In the genomic region with DNA sequence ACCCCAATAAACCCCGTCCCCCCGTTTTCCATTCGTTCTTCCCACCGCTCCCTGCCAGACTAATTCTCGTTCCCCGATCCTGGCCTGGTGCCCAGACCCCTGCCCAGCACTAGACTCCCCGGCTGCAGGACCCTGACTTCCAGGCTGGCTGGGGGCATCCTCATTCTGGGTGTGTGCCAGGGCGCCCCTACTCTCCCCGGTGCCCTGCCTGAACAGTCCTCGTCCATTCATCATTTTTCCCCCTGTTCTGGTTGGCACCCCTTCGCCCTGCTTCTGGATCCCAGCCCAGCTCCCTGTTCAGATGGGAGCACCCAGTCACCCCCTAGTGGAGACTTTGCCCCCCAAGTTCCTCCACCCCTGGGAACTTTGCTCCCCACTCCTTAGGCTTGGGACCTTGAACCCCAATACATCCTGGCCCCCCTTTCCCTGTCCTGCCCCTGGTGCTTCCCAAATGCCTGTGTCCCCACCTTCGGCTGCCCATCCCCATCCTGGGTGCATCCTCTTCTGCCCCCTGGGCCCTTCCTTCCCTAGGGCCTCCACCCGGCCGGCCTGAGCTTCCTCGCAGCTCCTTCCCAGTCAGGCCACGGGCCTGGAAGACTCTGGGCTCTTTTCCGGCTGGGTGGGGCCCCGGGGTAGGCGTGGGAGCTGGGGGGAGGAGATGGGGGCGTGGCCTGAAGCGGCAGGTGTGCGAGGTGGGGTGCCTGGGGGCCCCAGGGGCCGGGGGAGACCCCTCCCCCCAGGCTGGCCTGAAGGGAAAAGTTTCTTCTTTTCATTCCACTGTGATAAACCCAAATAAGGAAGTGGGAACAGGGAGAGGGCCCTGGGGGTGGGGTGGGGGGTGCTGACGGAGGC, we compare ENCODE assay signal across 8 cellular contexts. TPM values are rescaled to one million over a fixed set of nuclear protein-coding genes. Genes with fewer than 3 reads are reported as not detected.
A peak's percentile ranks its signal among the peaks of the same experiment; 100 is the strongest.
DNase-seq lines count a peak whose midpoint lies in the region; ATAC-seq, FAIRE-seq and TF ChIP-seq lines count a peak whose summit lies in the region.

No MANE protein-coding gene starts in this region.

- no peak for ATAC-seq in HG03135 (IDR thresholded peaks at IDR 0.05; ENCODE audit: unreplicated experiment)

- no peak overlapping the region for H2BK5ac ChIP-seq in mesendoderm (ENCODE audit: low read length)

- H4K8ac ChIP-seq in mesendoderm (ENCODE audit: low read depth, low read length) = no peak overlapping the region

- H3K4me3 ChIP-seq in duodenal mucosa (ENCODE audit: low read depth in 1 of 2, low read length in 2 of 2) (peak overlapping the region; percentile 66 to 90), mesendoderm (ENCODE audit: low read length) (peak overlapping the region; percentile 82), vagina (peak overlapping the region; percentile 85 to 88)

- H3K4me2 ChIP-seq in mesendoderm (ENCODE audit: low read length) = peak overlapping the region; percentile 82

- TF ChIP-seq POLR2A in vagina (IDR thresholded peaks at IDR 0.05) = no peak

- TF ChIP-seq CTCF in vagina (IDR thresholded peaks at IDR 0.05) = no peak

- H2BK15ac ChIP-seq in mesendoderm (replicated peaks; ENCODE audit: low read depth) = no peak overlapping the region

- H2AK5ac ChIP-seq in mesendoderm (ENCODE audit: low read length) = peak overlapping the region; percentile 59

- DNase-seq in activated T-cell treated with anti-CD3 and anti-CD28 coated beads, Interleukin-2, amount 50 U/mL, for 1 hour = peak; percentile 43
- DNase-seq in activated T-cell treated with anti-CD3 and anti-CD28 coated beads for 4 hours (no peak), RCC 7860 (ENCODE audit: low spot score) (peak; percentile 19), mesendoderm (peak; percentile 54), vagina (ENCODE audit: extremely low spot score in 2 of 2) (no peak)
- no peak for DNase-seq in stimulated activated CD4-positive, alpha-beta T cell treated with anti-CD3 and anti-CD28 coated beads, Interleukin-4, amount 100 ng/mL, for 24 hours

- peak overlapping the region; percentile 21 for H3K4ac ChIP-seq in mesendoderm (ENCODE audit: low read depth, low read length)

- H3K4me1 ChIP-seq in duodenal mucosa (ENCODE audit: control insufficient read depth in 1 of 2, insufficient read depth in 2 of 2, low read length in 2 of 2) (peaks cover 59 to 68% of the 10 kb centered on the region in 2 donors), mesendoderm (ENCODE audit: control insufficient read depth, low read depth, low read length) (peaks cover 12% of the 10 kb centered on the region), vagina (peaks cover 35% of the 10 kb centered on the region)

- intact Hi-C loops in vagina (cut with DNase I) = no loop called here

- peak overlapping the region; percentile 84 to 89 for H3K9ac ChIP-seq in duodenal mucosa (ENCODE audit: low read depth in 1 of 2, low read length in 2 of 2)
- H3K9ac ChIP-seq in mesendoderm (ENCODE audit: low read length) = peak overlapping the region; percentile 95

- peak overlapping the region; percentile 94 for H3K56ac ChIP-seq in mesendoderm (ENCODE audit: low read length)

- H3K18ac ChIP-seq in mesendoderm (ENCODE audit: low read length) = peak overlapping the region; percentile 16

- H3K23ac ChIP-seq in mesendoderm (ENCODE audit: low read length) = peak overlapping the region; percentile 57

- peaks cover 12% of the 10 kb centered on the region for H3K79me2 ChIP-seq in mesendoderm (ENCODE audit: control insufficient read depth, insufficient read depth, low read length)

- H2BK120ac ChIP-seq in mesendoderm (ENCODE audit: low read depth, low read length) = no peak overlapping the region

- WGBS in mesendoderm (ENCODE audit: extremely low coverage, insufficient coverage, low lambda C conversion rate) = no CpG with 5 or more reads among the region's 24 CpGs

- H3K36me3 ChIP-seq in duodenal mucosa (ENCODE audit: control insufficient read depth in 1 of 2, insufficient read depth in 2 of 2, low read length in 2 of 2) = peaks cover 16 to 31% of the 10 kb centered on the region in 2 donors
- H3K36me3 ChIP-seq in mesendoderm (ENCODE audit: control insufficient read depth, insufficient read depth, low read length) = peaks cover 5% of the 10 kb centered on the region
- peaks cover 0 to 17% of the 10 kb centered on the region in 2 donors for H3K36me3 ChIP-seq in vagina

- no peak overlapping the region for H4K5ac ChIP-seq in mesendoderm (ENCODE audit: low read length)

- H3K27me3 ChIP-seq in duodenal mucosa (ENCODE audit: control insufficient read depth in 1 of 2, insufficient read depth in 2 of 2, low read length in 2 of 2) (no peaks in the 10 kb centered on the region), mesendoderm (ENCODE audit: insufficient read depth, low read length, poor library complexity) (no peaks in the 10 kb centered on the region), vagina (no peaks in the 10 kb centered on the region)

- no peak for FAIRE-seq in RCC 7860 (lab: Jason Lieb, UNC)

- H3K79me1 ChIP-seq in mesendoderm (ENCODE audit: low read length) = peaks cover 13% of the 10 kb centered on the region

- H3K9me3 ChIP-seq in duodenal mucosa (ENCODE audit: control insufficient read depth in 1 of 2, low read length in 2 of 2) = no peaks in the 10 kb centered on the region
- no peaks in the 10 kb centered on the region for H3K9me3 ChIP-seq in vagina

- H3K27ac ChIP-seq in duodenal mucosa (ENCODE audit: low read depth, low read length) (peak overlapping the region; percentile 94), mesendoderm (ENCODE audit: low read depth, low read length) (no peak overlapping the region), vagina (peak overlapping the region; percentile 78)

RNA-seq across cellular contexts. Expression of a gene that starts 0.9 kb away (rescaled TPM):
- 39.7 TPM for polyA plus RNA-seq in mesendoderm (2013, experiment 1 of 2)
- 40.7 TPM for polyA plus RNA-seq in mesendoderm (2013, experiment 2 of 2)
- 33.1 TPM for total RNA-seq in vagina

RNA-seq across cellular contexts. Expression of a gene that starts 5.5 kb away (rescaled TPM):
- polyA plus RNA-seq in mesendoderm (2013, experiment 1 of 2) = 546 TPM
- 550 TPM for polyA plus RNA-seq in mesendoderm (2013, experiment 2 of 2)
- total RNA-seq in vagina = 85.2 TPM

RNA-seq across cellular contexts. Expression of a gene that starts 11.3 kb away (rescaled TPM):
- 47.8 TPM for polyA plus RNA-seq in mesendoderm (2013, experiment 1 of 2)
- polyA plus RNA-seq in mesendoderm (2013, experiment 2 of 2) = 45.9 TPM
- total RNA-seq in vagina = 66.0 TPM

RNA-seq across cellular contexts. Expression of a gene that starts 17.8 kb away (rescaled TPM):
- polyA plus RNA-seq in mesendoderm (2013, experiment 1 of 2) = 14.3 TPM
- polyA plus RNA-seq in mesendoderm (2013, experiment 2 of 2) = 15.5 TPM
- 44.9 TPM for total RNA-seq in vagina

RNA-seq across cellular contexts. Expression of a gene that starts 21.9 kb away (rescaled TPM):
- 10.4 TPM for polyA plus RNA-seq in mesendoderm (2013, experiment 1 of 2)
- 11.5 TPM for polyA plus RNA-seq in mesendoderm (2013, experiment 2 of 2)
- total RNA-seq in vagina = 43.7 TPM

Comparison
In these comparisons a context has a peak if more than half of its experiments do, and no peak if none do; other contexts are left out.
1. DNase-seq: peak in activated T-cell treated with anti-CD3 and anti-CD28 coated beads, Interleukin-2, amount 50 U/mL, for 1 hour (single experiment), RCC 7860 (single experiment) and mesendoderm (single experiment); none in activated T-cell treated with anti-CD3 and anti-CD28 coated beads for 4 hours (single experiment), vagina (0 of 2) and stimulated activated CD4-positive, alpha-beta T cell treated with anti-CD3 and anti-CD28 coated beads, Interleukin-4, amount 100 ng/mL, for 24 hours (single experiment).
2. Peak in every context shown above with its lines, with median percentiles within 50 percentile points of each other: H3K4me3 ChIP-seq.